Comparison of ENCODE assay signal across 28 cellular contexts in genomic region chr1:153430561-153430960, GRCh38. TPM values are rescaled to one million over a fixed set of nuclear protein-coding genes. Genes with fewer than 3 reads are reported as not detected.
"Had no signal": no experiment of that assay in that cellular context is flagged by ENCODE, and none has a peak within 500 bp of the region (broad histone marks: within the 10 kb centered on the region; RNA-seq: fewer than 3 reads in every experiment).

No MANE protein-coding gene starts in this region.

- H3K4me1 Mint-ChIP-seq: activated CD4-positive, alpha-beta T cell treated with anti-CD3 and anti-CD28 coated beads, Interleukin-2, amount 10 ng/mL, durations not matched to agents 24 days and 14 days; activated naive CD8-positive, alpha-beta T cell treated with anti-CD3 and anti-CD28 coated beads, Interleukin-2, amount 50 U/mL, for 24 hours; brain had no signal

- H3K4me3 ChIP-seq: K562, Peyer's patch had no signal

- H3K9me3 ChIP-seq: Peyer's patch had no signal

- ATAC-seq: activated CD8-positive, alpha-beta T cell treated with anti-CD3 and anti-CD28 coated beads for 36 hours; activated naive CD8-positive, alpha-beta T cell treated with anti-CD3 and anti-CD28 coated beads, Interleukin-2, amount 50 U/mL, for 24 hours; K562; SK-N-SH treated with all-trans-retinoic acid at 6 μM for 48 hours had no signal

- H3K27me3 ChIP-seq: Peyer's patch had no signal

- H3K36me3 ChIP-seq: Peyer's patch had no signal

- H3K27ac Mint-ChIP-seq: activated CD4-positive, alpha-beta T cell treated with anti-CD3 and anti-CD28 coated beads, Interleukin-2, amount 10 ng/mL, durations not matched to agents 24 days and 14 days; activated CD8-positive, alpha-beta T cell treated with anti-CD3 and anti-CD28 coated beads for 36 hours; activated naive CD4-positive, alpha-beta T cell treated with anti-CD3 and anti-CD28 coated beads for 36 hours; activated naive CD8-positive, alpha-beta T cell; activated naive CD8-positive, alpha-beta T cell treated with anti-CD3 and anti-CD28 coated beads, Interleukin-2, amount 50 U/mL, for 24 hours; activated T-cell treated with anti-CD3 and anti-CD28 coated beads, Interleukin-2, amount 50 U/mL, for 24 hours; activated T-helper 2 cell treated with anti-CD3 and anti-CD28 coated beads, Interferon-gamma antibody, Interleukin-2, Interleukin-4, amounts not matched to agents 10 μg/mL and 5 μg/mL and 100 μg/mL, durations not matched to agents 14 hours and 24 hours and 36 hours; brain; T-helper 2 cell treated with Interferon-gamma antibody and Interleukin-4, amounts not matched to agents 5 μg/mL and 100 μg/mL, for 36 hours had no signal

- DNase-seq: activated CD4-positive, alpha-beta T cell treated with anti-CD3 and anti-CD28 coated beads, Interleukin-2, amount 10 ng/mL, durations not matched to agents 24 days and 14 days; activated CD4-positive, alpha-beta T cell treated with anti-CD3 and anti-CD28 coated beads, Interleukin-2, amount 50 U/mL, for 4 hours; activated CD8-positive, alpha-beta T cell treated with anti-CD3 and anti-CD28 coated beads for 36 hours; activated gamma-delta T cell; activated naive CD4-positive, alpha-beta T cell treated with anti-CD3 and anti-CD28 coated beads for 36 hours; activated naive CD8-positive, alpha-beta T cell treated with anti-CD3 and anti-CD28 coated beads, Interleukin-2, amount 50 U/mL, for 24 hours; activated T-cell treated with anti-CD3 and anti-CD28 coated beads, Interleukin-2, amount 50 U/mL, for 24 hours; anterior cingulate cortex; central memory CD4-positive, alpha-beta T cell; IMR-90; NCI-H226; NCI-H510A; NCI-H526; Peyer's patch; RPMI8226; SIG-M5 had no signal

- H3K9me3 Mint-ChIP-seq: activated CD4-positive, alpha-beta T cell treated with anti-CD3 and anti-CD28 coated beads, Interleukin-2, amount 10 ng/mL, durations not matched to agents 24 days and 14 days; activated CD8-positive, alpha-beta T cell treated with anti-CD3 and anti-CD28 coated beads for 36 hours; activated naive CD4-positive, alpha-beta T cell treated with anti-CD3 and anti-CD28 coated beads for 36 hours; activated naive CD8-positive, alpha-beta T cell treated with anti-CD3 and anti-CD28 coated beads, Interleukin-2, amount 50 U/mL, for 24 hours; activated T-cell treated with anti-CD3 and anti-CD28 coated beads, Interleukin-2, amount 50 U/mL, for 24 hours; activated T-helper 2 cell treated with anti-CD3 and anti-CD28 coated beads, Interferon-gamma antibody, Interleukin-2, Interleukin-4, amounts not matched to agents 10 μg/mL and 5 μg/mL and 100 μg/mL, durations not matched to agents 14 hours and 24 hours and 36 hours; brain; T-helper 2 cell treated with Interferon-gamma antibody and Interleukin-4, amounts not matched to agents 5 μg/mL and 100 μg/mL, for 36 hours had no signal

- H3K36me3 Mint-ChIP-seq: activated naive CD8-positive, alpha-beta T cell; brain had no signal

- H3K4me3 Mint-ChIP-seq: activated CD4-positive, alpha-beta T cell treated with anti-CD3 and anti-CD28 coated beads, Interleukin-2, amount 10 ng/mL, durations not matched to agents 24 days and 14 days; activated CD8-positive, alpha-beta T cell treated with anti-CD3 and anti-CD28 coated beads for 36 hours; activated naive CD4-positive, alpha-beta T cell treated with anti-CD3 and anti-CD28 coated beads for 36 hours; activated naive CD8-positive, alpha-beta T cell; activated naive CD8-positive, alpha-beta T cell treated with anti-CD3 and anti-CD28 coated beads, Interleukin-2, amount 50 U/mL, for 24 hours; activated T-cell treated with anti-CD3 and anti-CD28 coated beads, Interleukin-2, amount 50 U/mL, for 24 hours; brain; T-helper 2 cell treated with Interferon-gamma antibody and Interleukin-4, amounts not matched to agents 5 μg/mL and 100 μg/mL, for 36 hours had no signal

- H3K27ac ChIP-seq: Peyer's patch had no signal

- H3K4me1 ChIP-seq: Peyer's patch had no signal

RNA-seq across cellular contexts. Expression of gene S100A7A, which starts 14.2 kb away (rescaled TPM):
- total RNA-seq: activated CD4-positive, alpha-beta T cell treated with anti-CD3 and anti-CD28 coated beads, Interleukin-2, amount 10 ng/mL, durations not matched to agents 24 days and 14 days; activated CD8-positive, alpha-beta memory T cell treated with anti-CD3 and anti-CD28 coated beads for 36 hours; activated CD8-positive, alpha-beta T cell treated with anti-CD3 and anti-CD28 coated beads for 36 hours; activated naive CD4-positive, alpha-beta T cell treated with anti-CD3 and anti-CD28 coated beads for 36 hours; activated T-helper 2 cell treated with anti-CD3 and anti-CD28 coated beads, Interferon-gamma antibody, Interleukin-2, Interleukin-4, amounts not matched to agents 10 μg/mL and 5 μg/mL and 100 μg/mL, durations not matched to agents 14 hours and 24 hours and 36 hours; bronchial epithelial cell; cerebellum; IMR-90; K562; M059J; Peyer's patch; SK-MEL-5; T-helper 1 cell treated with Interleukin-12 subunit alpha and Interleukin-12 subunit beta and Interleukin-4 antibody, amounts not matched to agents 30 ng/mL and 1 ng/mL, for 36 hours had no signal
- polyA plus RNA-seq: IMR-90, K562 had no signal

RNA-seq across cellular contexts. Expression of gene S100A7, which starts 29.9 kb away (rescaled TPM):
- total RNA-seq: activated CD4-positive, alpha-beta T cell treated with anti-CD3 and anti-CD28 coated beads, Interleukin-2, amount 10 ng/mL, durations not matched to agents 24 days and 14 days; activated CD8-positive, alpha-beta memory T cell treated with anti-CD3 and anti-CD28 coated beads for 36 hours; activated CD8-positive, alpha-beta T cell treated with anti-CD3 and anti-CD28 coated beads for 36 hours; activated naive CD4-positive, alpha-beta T cell treated with anti-CD3 and anti-CD28 coated beads for 36 hours; activated T-helper 2 cell treated with anti-CD3 and anti-CD28 coated beads, Interferon-gamma antibody, Interleukin-2, Interleukin-4, amounts not matched to agents 10 μg/mL and 5 μg/mL and 100 μg/mL, durations not matched to agents 14 hours and 24 hours and 36 hours; bronchial epithelial cell; cerebellum; IMR-90; K562; M059J; Peyer's patch; SK-MEL-5; T-helper 1 cell treated with Interleukin-12 subunit alpha and Interleukin-12 subunit beta and Interleukin-4 antibody, amounts not matched to agents 30 ng/mL and 1 ng/mL, for 36 hours had no signal
- polyA plus RNA-seq: IMR-90, K562 had no signal

RNA-seq across cellular contexts. Expression of gene S100A8, which starts 39.7 kb away (rescaled TPM):
- total RNA-seq: activated CD4-positive, alpha-beta T cell treated with anti-CD3 and anti-CD28 coated beads, Interleukin-2, amount 10 ng/mL, durations not matched to agents 24 days and 14 days; activated CD8-positive, alpha-beta memory T cell treated with anti-CD3 and anti-CD28 coated beads for 36 hours; activated CD8-positive, alpha-beta T cell treated with anti-CD3 and anti-CD28 coated beads for 36 hours; activated naive CD4-positive, alpha-beta T cell treated with anti-CD3 and anti-CD28 coated beads for 36 hours; activated T-helper 2 cell treated with anti-CD3 and anti-CD28 coated beads, Interferon-gamma antibody, Interleukin-2, Interleukin-4, amounts not matched to agents 10 μg/mL and 5 μg/mL and 100 μg/mL, durations not matched to agents 14 hours and 24 hours and 36 hours; IMR-90; SK-MEL-5; T-helper 1 cell treated with Interleukin-12 subunit alpha and Interleukin-12 subunit beta and Interleukin-4 antibody, amounts not matched to agents 30 ng/mL and 1 ng/mL, for 36 hours had no signal
- polyA plus RNA-seq: IMR-90 had no signal

RNA-seq across cellular contexts. Expression of gene S100A12, which starts 55.1 kb away (rescaled TPM):
- total RNA-seq: activated CD4-positive, alpha-beta T cell treated with anti-CD3 and anti-CD28 coated beads, Interleukin-2, amount 10 ng/mL, durations not matched to agents 24 days and 14 days; activated CD8-positive, alpha-beta memory T cell treated with anti-CD3 and anti-CD28 coated beads for 36 hours; activated CD8-positive, alpha-beta T cell treated with anti-CD3 and anti-CD28 coated beads for 36 hours; activated naive CD4-positive, alpha-beta T cell treated with anti-CD3 and anti-CD28 coated beads for 36 hours; activated T-helper 2 cell treated with anti-CD3 and anti-CD28 coated beads, Interferon-gamma antibody, Interleukin-2, Interleukin-4, amounts not matched to agents 10 μg/mL and 5 μg/mL and 100 μg/mL, durations not matched to agents 14 hours and 24 hours and 36 hours; bronchial epithelial cell; IMR-90; K562; M059J; Peyer's patch; SK-MEL-5; T-helper 1 cell treated with Interleukin-12 subunit alpha and Interleukin-12 subunit beta and Interleukin-4 antibody, amounts not matched to agents 30 ng/mL and 1 ng/mL, for 36 hours had no signal
- polyA plus RNA-seq: IMR-90, K562 had no signal
